In genomic region chr1:7538033-7538432, GRCh38 we compare ENCODE assay signal across 15 cellular contexts.
DNase-seq lines count a peak whose midpoint lies in the region; TF ChIP-seq lines count a peak whose summit lies in the region.
"Had no signal": no experiment of that assay in that cellular context is flagged by ENCODE, and none has a peak within 500 bp of the region (broad histone marks: within the 10 kb centered on the region; RNA-seq: fewer than 3 reads in every experiment).

No MANE protein-coding gene starts in this region.

- no peaks in the 10 kb centered on the region for H3K27me3 ChIP-seq in BE2C

- peaks cover 31% of the 10 kb centered on the region for H3K4me1 ChIP-seq in BE2C
- H3K4me1 ChIP-seq: parathyroid adenoma had no signal

- no peaks in the 10 kb centered on the region for H3K36me3 ChIP-seq in BE2C
- H3K36me3 ChIP-seq: stomach had no signal

- no peaks in the 10 kb centered on the region for H3K9me3 ChIP-seq in BE2C
- H3K9me3 ChIP-seq: stomach had no signal

- DNase-seq in BE2C (peak; percentile 59), H4 (ENCODE audit: low spot score) (peak; percentile 57), SHP77 treated with DMSO at 0.1 percent for 48 hours (lab: John Stamatoyannopoulos, UW) (peak; percentile 51), hepatic stellate cell (ENCODE audit: low spot score) (peak; percentile 48), GM19238 (ENCODE audit: insufficient read length, low spot score) (no peak), AML-193 (lab: John Stamatoyannopoulos, UW) (no peak), germinal center (ENCODE audit: low spot score) (no peak)
- DNase-seq in stimulated activated CD4-positive, alpha-beta T cell treated with anti-CD3 and anti-CD28 coated beads, Interleukin-1b, Interleukin-23, amount 100 ng/mL, for 48 hours, result no peak
- DNase-seq: CD4-positive, CD25-positive, alpha-beta regulatory T cell; effector CD8-positive, alpha-beta T cell; hippocampal formation; mammary epithelial cell; stimulated activated CD4-positive, alpha-beta T cell treated with anti-CD3 and anti-CD28 coated beads, Interleukin-2, amount 100 ng/mL, for 48 hours; stomach had no signal

- no peak overlapping the region for H3K4me3 ChIP-seq in BE2C (ENCODE audit: low read depth, low read length)
- H3K4me3 ChIP-seq: stomach had no signal

- no peak for TF ChIP-seq CTCF in BE2C (IDR thresholded peaks at IDR 0.05; ENCODE audit: low read depth, low read length)

Comparison
In these comparisons a context has a peak if more than half of its experiments do, and no peak if none do; other contexts are left out.
1. DNase-seq: peak in BE2C (single experiment), H4 (single experiment), SHP77 treated with DMSO at 0.1 percent for 48 hours (single experiment) and hepatic stellate cell (single experiment); none in GM19238 (single experiment), AML-193 (0 of 2), stimulated activated CD4-positive, alpha-beta T cell treated with anti-CD3 and anti-CD28 coated beads, Interleukin-1b, Interleukin-23, amount 100 ng/mL, for 48 hours (single experiment) and germinal center (single experiment).